ENCODE assay signal across 24 cellular contexts in genomic region chr2:129091620-129092019, GRCh38.
"Had no signal": no experiment of that assay in that cellular context is flagged by ENCODE, and none has a peak within 500 bp of the region (broad histone marks: within the 10 kb centered on the region; RNA-seq: fewer than 3 reads in every experiment).

No MANE protein-coding gene starts in this region.

- H3K27me3 ChIP-seq: left lung, ovary, right atrium auricular region, right lobe of liver, stomach, testis, thyroid gland, transverse colon, upper lobe of left lung, vagina had no signal

- DNase-seq: hippocampal formation; left colon; left lung; mesendoderm; naive B cell; natural killer cell; ovary; right lobe of liver; stimulated activated CD4-positive, alpha-beta T cell treated with anti-CD3 and anti-CD28 coated beads, Interleukin-12 subunit alpha, Interleukin-12 subunit beta, amount 100 ng/mL, for 4 hours; stimulated activated CD4-positive, alpha-beta T cell treated with anti-CD3 and anti-CD28 coated beads, Interleukin-15, amount 100 ng/mL, for 24 hours; stimulated activated CD4-positive, alpha-beta T cell treated with anti-CD3 and anti-CD28 coated beads, Interleukin-2, amount 100 ng/mL, for 24 hours; stimulated activated CD4-positive, alpha-beta T cell treated with anti-CD3 and anti-CD28 coated beads, Interleukin-4, amount 100 ng/mL, for 1 hour; stimulated activated naive B cell treated with anti-CD40 and anti-IgM and Interleukin-4, amounts not matched to agents 10 μg/mL and 1 μg/mL and 100 μg/mL, for 72 hours; stimulated activated naive CD8-positive, alpha-beta T cell treated with anti-CD3 and anti-CD28 coated beads, Interleukin-15, Interleukin-2, amounts not matched to agents 100 U/mL and 50 U/mL, for 24 hours; stomach; testis; thyroid gland; transverse colon; upper lobe of left lung had no signal

- H3K36me3 ChIP-seq: left lung, ovary, right atrium auricular region, right lobe of liver, stomach, thyroid gland, transverse colon, upper lobe of left lung, vagina had no signal

- H3K4me1 ChIP-seq: left lung, right atrium auricular region, right lobe of liver, stomach, testis, transverse colon, upper lobe of left lung, vagina had no signal

- ATAC-seq: left colon; left lung; natural killer cell; right lobe of liver; stimulated activated naive B cell treated with anti-CD40 and anti-IgM and Interleukin-4, amounts not matched to agents 10 μg/mL and 1 μg/mL and 100 μg/mL, for 72 hours; stimulated activated naive CD8-positive, alpha-beta T cell treated with anti-CD3 and anti-CD28 coated beads, Interleukin-15, Interleukin-2, amounts not matched to agents 100 U/mL and 50 U/mL, for 24 hours had no signal

- H3K9me3 ChIP-seq: left lung, ovary, right atrium auricular region, right lobe of liver, stomach, testis, thyroid gland, transverse colon, upper lobe of left lung, vagina had no signal

- H3K4me2 ChIP-seq: smooth muscle cell had no signal

- FAIRE-seq: keratinocyte had no signal

- H3K4me3 ChIP-seq: left lung, lung, ovary, right atrium auricular region, right lobe of liver, smooth muscle cell, stomach, testis, thyroid gland, transverse colon, upper lobe of left lung, vagina had no signal

- H3K27ac ChIP-seq: left lung, ovary, right atrium auricular region, right lobe of liver, stomach, testis, transverse colon, upper lobe of left lung, vagina had no signal
